In the genomic region with DNA sequence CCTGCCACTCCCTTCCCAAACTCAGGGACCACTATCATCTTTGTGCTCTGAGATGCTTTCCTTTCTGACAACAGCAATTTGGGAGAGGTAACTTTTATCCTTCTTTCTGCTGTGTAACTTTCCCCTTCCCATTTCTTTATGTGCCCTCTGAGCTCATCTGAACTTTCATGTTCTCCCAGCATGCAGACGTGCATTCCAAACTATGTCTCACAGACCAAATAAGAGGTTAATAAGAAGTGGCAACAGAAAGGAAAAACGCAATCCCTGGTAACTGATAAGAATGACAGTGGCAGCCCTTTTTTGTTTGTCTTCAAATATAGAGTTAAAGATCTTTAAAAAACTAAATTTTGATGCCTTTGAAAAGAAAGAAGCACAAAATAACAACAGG, we compare ENCODE assay signal across 9 cellular contexts.
A peak's percentile ranks its signal among the peaks of the same experiment; 100 is the strongest.
DNase-seq lines count a peak whose midpoint lies in the region; ATAC-seq and TF ChIP-seq lines count a peak whose summit lies in the region.
"Had no signal": no experiment of that assay in that cellular context is flagged by ENCODE, and none has a peak within 500 bp of the region (broad histone marks: within the 10 kb centered on the region; RNA-seq: fewer than 3 reads in every experiment).

No MANE protein-coding gene starts in this region.

- no peak for ATAC-seq in stimulated activated memory B cell treated with anti-CD40 and anti-IgM and Interleukin-4, amounts not matched to agents 10 μg/mL and 1 μg/mL and 100 μg/mL, for 72 hours
- no peak for ATAC-seq in HG02759 (IDR thresholded peaks at IDR 0.05; ENCODE audit: unreplicated experiment)

- H3K27ac Mint-ChIP-seq in T-helper 2 cell treated with Interferon-gamma antibody and Interleukin-4, amounts not matched to agents 5 μg/mL and 100 μg/mL, for 36 hours: peak overlapping the region; percentile 86
- H3K27ac Mint-ChIP-seq in activated CD4-positive, alpha-beta memory T cell treated with anti-CD3 and anti-CD28 coated beads, Interleukin-2, amount 10 ng/mL, durations not matched to agents 7 days and 5 days: peak overlapping the region; percentile 76
- peak overlapping the region; percentile 62 for H3K27ac Mint-ChIP-seq in stimulated activated memory B cell treated with anti-CD40 and anti-IgM and Interleukin-4, amounts not matched to agents 10 μg/mL and 1 μg/mL and 100 μg/mL, for 72 hours
- H3K27ac Mint-ChIP-seq: activated naive CD8-positive, alpha-beta T cell had no signal

- CTCF ChIA-PET in activated CD4-positive, alpha-beta memory T cell treated with anti-CD3 and anti-CD28 coated beads, Interleukin-2, amount 10 ng/mL, durations not matched to agents 7 days and 5 days (lab: Charles Lee): interaction anchor here (1.0 to 1.2 kb wide), 2 partner anchors 11 to 43 kb away, joined by 3 to 5 read pairs; no protein-coding TSS in a partner anchor

- POLR2A ChIA-PET in activated CD4-positive, alpha-beta memory T cell treated with anti-CD3 and anti-CD28 coated beads, Interleukin-2, amount 10 ng/mL, durations not matched to agents 7 days and 5 days (lab: Charles Lee): interaction anchor here (1.0 to 5.7 kb wide), 4 partner anchors 8 to 39 kb away, joined by 3 to 47 read pairs (median 10); no protein-coding TSS in a partner anchor

- H3K27me3 Mint-ChIP-seq in T-helper 2 cell treated with Interferon-gamma antibody and Interleukin-4, amounts not matched to agents 5 μg/mL and 100 μg/mL, for 36 hours (ENCODE audit: low read depth): no peaks in the 10 kb centered on the region
- H3K27me3 Mint-ChIP-seq in activated CD4-positive, alpha-beta memory T cell treated with anti-CD3 and anti-CD28 coated beads, Interleukin-2, amount 10 ng/mL, durations not matched to agents 7 days and 5 days: no peaks in the 10 kb centered on the region
- no peaks in the 10 kb centered on the region for H3K27me3 Mint-ChIP-seq in stimulated activated memory B cell treated with anti-CD40 and anti-IgM and Interleukin-4, amounts not matched to agents 10 μg/mL and 1 μg/mL and 100 μg/mL, for 72 hours
- H3K27me3 Mint-ChIP-seq: activated naive CD8-positive, alpha-beta T cell had no signal

- peak overlapping the region; percentile 69 for H3K4me3 Mint-ChIP-seq in T-helper 2 cell treated with Interferon-gamma antibody and Interleukin-4, amounts not matched to agents 5 μg/mL and 100 μg/mL, for 36 hours
- H3K4me3 Mint-ChIP-seq in activated CD4-positive, alpha-beta memory T cell treated with anti-CD3 and anti-CD28 coated beads, Interleukin-2, amount 10 ng/mL, durations not matched to agents 7 days and 5 days: no peak overlapping the region
- no peak overlapping the region for H3K4me3 Mint-ChIP-seq in stimulated activated memory B cell treated with anti-CD40 and anti-IgM and Interleukin-4, amounts not matched to agents 10 μg/mL and 1 μg/mL and 100 μg/mL, for 72 hours
- H3K4me3 Mint-ChIP-seq: activated naive CD8-positive, alpha-beta T cell had no signal

- H3K4me1 Mint-ChIP-seq in T-helper 2 cell treated with Interferon-gamma antibody and Interleukin-4, amounts not matched to agents 5 μg/mL and 100 μg/mL, for 36 hours (ENCODE audit: low read depth): peaks cover 81% of the 10 kb centered on the region
- H3K4me1 Mint-ChIP-seq in activated CD4-positive, alpha-beta memory T cell treated with anti-CD3 and anti-CD28 coated beads, Interleukin-2, amount 10 ng/mL, durations not matched to agents 7 days and 5 days: peaks cover 92% of the 10 kb centered on the region
- peaks cover 99% of the 10 kb centered on the region for H3K4me1 Mint-ChIP-seq in stimulated activated memory B cell treated with anti-CD40 and anti-IgM and Interleukin-4, amounts not matched to agents 10 μg/mL and 1 μg/mL and 100 μg/mL, for 72 hours

- H3K4me3 ChIP-seq in fibroblast of the aortic adventitia (ENCODE audit: low read depth, low read length): no peak overlapping the region

- H3K9me3 Mint-ChIP-seq in T-helper 2 cell treated with Interferon-gamma antibody and Interleukin-4, amounts not matched to agents 5 μg/mL and 100 μg/mL, for 36 hours: no peaks in the 10 kb centered on the region
- no peaks in the 10 kb centered on the region for H3K9me3 Mint-ChIP-seq in activated CD4-positive, alpha-beta memory T cell treated with anti-CD3 and anti-CD28 coated beads, Interleukin-2, amount 10 ng/mL, durations not matched to agents 7 days and 5 days
- H3K9me3 Mint-ChIP-seq in stimulated activated memory B cell treated with anti-CD40 and anti-IgM and Interleukin-4, amounts not matched to agents 10 μg/mL and 1 μg/mL and 100 μg/mL, for 72 hours: no peaks in the 10 kb centered on the region

- DNase-seq in T-helper 2 cell treated with Interferon-gamma antibody and Interleukin-4, amounts not matched to agents 5 μg/mL and 100 μg/mL, for 36 hours (ENCODE audit: low spot score): no peak
- DNase-seq in T-helper 2 cell: no peak
- no peak for DNase-seq in activated CD4-positive, alpha-beta memory T cell treated with anti-CD3 and anti-CD28 coated beads, Interleukin-2, amount 10 ng/mL, durations not matched to agents 7 days and 5 days
- DNase-seq in fibroblast of the aortic adventitia (ENCODE audit: low read depth): peak; percentile 51
- no peak for DNase-seq in SIG-M5 treated with dmso at 0.1 percent for 504 hours (lab: John Stamatoyannopoulos, UW; ENCODE audit: unreplicated experiment)
- no peak for DNase-seq in GM20000 (ENCODE audit: low spot score)

- peaks cover 85% of the 10 kb centered on the region for H3K36me3 Mint-ChIP-seq in T-helper 2 cell treated with Interferon-gamma antibody and Interleukin-4, amounts not matched to agents 5 μg/mL and 100 μg/mL, for 36 hours (ENCODE audit: low read depth)
- H3K36me3 Mint-ChIP-seq in activated CD4-positive, alpha-beta memory T cell treated with anti-CD3 and anti-CD28 coated beads, Interleukin-2, amount 10 ng/mL, durations not matched to agents 7 days and 5 days (ENCODE audit: low read depth): peaks cover 88% of the 10 kb centered on the region
- H3K36me3 Mint-ChIP-seq in stimulated activated memory B cell treated with anti-CD40 and anti-IgM and Interleukin-4, amounts not matched to agents 10 μg/mL and 1 μg/mL and 100 μg/mL, for 72 hours: peaks cover 90% of the 10 kb centered on the region

- no peak for TF ChIP-seq CTCF in fibroblast of the aortic adventitia (IDR thresholded peaks at IDR 0.05; ENCODE audit: insufficient read depth, low read length)
- TF ChIP-seq CTCF in GM20000 (IDR thresholded peaks at IDR 0.05; ENCODE audit: extremely low read depth, missing control alignments): no peak
